ENCODE assay signal across 8 cellular contexts in the genomic region with DNA sequence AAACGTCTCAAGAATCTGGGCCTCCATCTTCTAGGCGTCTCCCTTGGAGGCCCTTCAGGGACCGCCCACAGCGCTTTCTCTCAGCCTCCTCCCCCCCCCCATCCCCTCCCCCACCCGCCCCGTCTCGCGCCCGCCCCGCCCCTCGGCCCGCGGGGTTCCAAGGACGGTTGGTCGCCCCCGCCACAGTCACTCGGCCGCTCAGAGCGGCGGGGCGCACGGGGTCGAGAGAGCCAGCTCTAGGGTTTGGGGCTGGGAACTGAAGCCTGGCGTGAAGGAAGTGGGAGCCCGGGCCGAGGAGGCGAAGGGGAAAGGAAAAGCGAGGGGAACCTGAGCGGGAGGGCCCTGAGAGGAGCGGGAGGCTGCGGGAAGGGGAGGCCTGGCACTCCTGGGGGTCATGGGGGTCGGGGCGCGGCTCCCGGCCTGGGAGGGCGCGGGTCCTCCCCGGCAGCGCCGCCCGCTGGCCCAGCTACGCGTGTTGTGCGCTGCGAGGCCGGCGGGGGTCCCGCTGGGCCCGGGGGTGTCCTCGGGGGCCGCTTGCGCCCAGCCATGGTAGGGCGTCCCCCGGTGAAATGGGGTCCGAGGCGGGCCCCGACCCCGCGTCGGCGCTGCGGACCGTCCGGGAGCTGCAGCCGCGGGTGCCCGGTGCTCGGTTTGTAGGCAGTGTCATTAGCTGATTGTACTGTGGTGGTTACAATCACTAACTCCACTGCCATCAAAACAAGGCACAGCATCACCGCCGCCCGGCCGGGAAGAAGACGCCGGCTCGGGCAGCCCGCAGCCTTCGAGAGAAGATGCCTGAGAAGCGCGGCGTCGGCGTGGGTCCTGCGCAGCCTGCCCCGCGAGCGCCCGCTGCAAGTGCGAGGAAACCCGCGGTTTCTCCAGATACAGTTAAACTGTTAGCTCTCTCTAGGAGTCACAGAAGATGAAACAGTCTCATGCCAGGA. TPM values are rescaled to one million over a fixed set of nuclear protein-coding genes. Genes with fewer than 3 reads are reported as not detected.
DNase-seq lines count a peak whose midpoint lies in the region; ATAC-seq and TF ChIP-seq lines count a peak whose summit lies in the region.

Gene BTG4, minus strand, starts transcription at position 91 of the 944 bp plus-strand sequence. CDS start 13,610 bp downstream, outside the sequence.

- peak within 1 kb of the TSS; percentile 86 for H3K4me3 ChIP-seq in ACC112 (ENCODE audit: low read depth, low read length)

- peak within 1 kb of the TSS; percentile 19; the same call in 1 of the 2 replicates for H3K27ac ChIP-seq in ACC112 (ENCODE audit: low read depth, low read length)

- peak; percentile 51 for DNase-seq in GM20000 (ENCODE audit: low spot score)
- peak; percentile 36 for DNase-seq in activated CD8-positive, alpha-beta memory T cell treated with anti-CD3 and anti-CD28 coated beads, Interleukin-2, amount 50 U/mL, for 4 hours
- DNase-seq in germinal center (ENCODE audit: low spot score), result peak; percentile 18
- DNase-seq in progenitor cell of endocrine pancreas (ENCODE audit: low spot score, unreplicated experiment), result peak; percentile 12
- DNase-seq in mucosa of gallbladder (ENCODE audit: low spot score), result no peak
- DNase-seq in cerebellar nuclear complex (lab: John Stamatoyannopoulos, UW), result no peak

- H3K36me3 ChIP-seq in ACC112 (ENCODE audit: insufficient read depth, low read length), result no peaks in the 10 kb centered on the region

- H3K4me3 Mint-ChIP-seq in progenitor cell of endocrine pancreas (ENCODE audit: low read depth), result peak within 1 kb of the TSS; percentile 66

- H3K27me3 ChIP-seq in ACC112 (ENCODE audit: insufficient read depth, low read length), result no peaks in the 10 kb centered on the region

- H3K36me3 Mint-ChIP-seq in progenitor cell of endocrine pancreas (ENCODE audit: insufficient read depth), result no peaks in the 10 kb centered on the region

- H3K9me3 Mint-ChIP-seq in progenitor cell of endocrine pancreas (ENCODE audit: low read depth), result peaks cover 3% of the 10 kb centered on the region

- peaks cover 56% of the 10 kb centered on the region for H3K27me3 Mint-ChIP-seq in progenitor cell of endocrine pancreas

- peaks cover 5% of the 10 kb centered on the region for H3K4me1 ChIP-seq in ACC112 (ENCODE audit: control insufficient read depth, insufficient read depth, low read length, unreplicated experiment)

- ATAC-seq in GM21390 (IDR thresholded peaks at IDR 0.05; ENCODE audit: unreplicated experiment), result no peak

- H2AFZ ChIP-seq in ACC112 (ENCODE audit: low read length, unreplicated experiment), result peak within 1 kb of the TSS; percentile 64

- H3K4me1 Mint-ChIP-seq in progenitor cell of endocrine pancreas (ENCODE audit: low read depth), result peaks cover 5% of the 10 kb centered on the region

- no peak within 1 kb of the TSS for H3K27ac Mint-ChIP-seq in progenitor cell of endocrine pancreas

- H3K79me2 ChIP-seq in ACC112 (ENCODE audit: control insufficient read depth, insufficient read depth, low read length, unreplicated experiment), result no peaks in the 10 kb centered on the region

- TF ChIP-seq CTCF in GM20000 (IDR thresholded peaks at IDR 0.05; ENCODE audit: extremely low read depth, missing control alignments) (no peak), progenitor cell of endocrine pancreas (IDR thresholded peaks at IDR 0.05; ENCODE audit: unreplicated experiment) (no peak)

RNA-seq across cellular contexts. Expression of gene BTG4, which starts in this region (rescaled TPM):
- total RNA-seq in progenitor cell of endocrine pancreas (not detected in 2 replicates), mucosa of gallbladder (not detected)

Comparison
In these comparisons a context has a peak if more than half of its experiments do, and no peak if none do; other contexts are left out.
1. Peak in DNase-seq in progenitor cell of endocrine pancreas; RNA of the gene not detected or under 1 TPM.
2. DNase-seq: peak in GM20000 (single experiment), activated CD8-positive, alpha-beta memory T cell treated with anti-CD3 and anti-CD28 coated beads, Interleukin-2, amount 50 U/mL, for 4 hours (single experiment) and germinal center (single experiment); none in mucosa of gallbladder (single experiment) and cerebellar nuclear complex (0 of 2).